1 cellular context compared by ENCODE assay signal in the genomic region with DNA sequence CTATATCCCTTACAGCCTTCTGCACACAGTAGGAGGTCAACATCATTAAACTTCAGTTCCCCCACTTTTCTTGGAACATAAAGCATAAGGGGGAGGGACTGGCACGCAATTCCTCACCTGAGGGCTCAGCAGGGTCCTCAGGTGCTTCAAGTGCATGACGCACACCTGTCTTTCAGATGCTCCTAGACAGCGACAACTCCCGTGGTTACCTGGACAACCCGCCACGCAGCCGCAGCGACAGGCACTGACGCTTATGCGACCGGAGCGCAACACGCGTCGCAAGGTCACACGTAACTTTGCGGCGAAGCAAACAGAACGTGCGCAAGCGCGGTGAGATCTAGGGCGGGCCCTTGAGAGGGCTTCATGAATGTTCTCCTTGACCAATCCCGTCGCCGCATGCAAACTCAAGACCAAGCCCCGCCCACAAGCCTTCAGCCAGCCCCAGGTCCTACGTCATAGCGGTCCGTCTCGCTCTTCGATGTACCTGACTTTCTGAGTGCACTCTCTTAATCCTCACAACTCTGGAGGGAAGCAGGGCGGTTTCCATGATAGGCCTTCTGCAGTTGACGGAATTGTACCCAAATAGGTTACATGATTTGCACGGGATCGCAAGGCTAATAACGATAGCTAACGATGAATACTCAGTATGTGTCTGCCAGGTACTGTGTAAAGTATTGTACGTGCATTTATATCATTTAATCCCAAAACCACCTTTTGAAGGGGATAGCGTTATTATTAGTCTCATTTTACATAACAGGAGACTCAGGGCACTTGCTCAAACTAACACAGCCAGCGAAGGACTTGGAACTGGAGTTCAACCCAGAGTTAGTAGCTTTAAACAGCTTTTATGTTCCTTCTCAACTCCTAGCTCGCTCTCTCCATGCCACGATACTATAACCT.
TF ChIP-seq lines count a peak whose summit lies in the region.

A gene with protein sequence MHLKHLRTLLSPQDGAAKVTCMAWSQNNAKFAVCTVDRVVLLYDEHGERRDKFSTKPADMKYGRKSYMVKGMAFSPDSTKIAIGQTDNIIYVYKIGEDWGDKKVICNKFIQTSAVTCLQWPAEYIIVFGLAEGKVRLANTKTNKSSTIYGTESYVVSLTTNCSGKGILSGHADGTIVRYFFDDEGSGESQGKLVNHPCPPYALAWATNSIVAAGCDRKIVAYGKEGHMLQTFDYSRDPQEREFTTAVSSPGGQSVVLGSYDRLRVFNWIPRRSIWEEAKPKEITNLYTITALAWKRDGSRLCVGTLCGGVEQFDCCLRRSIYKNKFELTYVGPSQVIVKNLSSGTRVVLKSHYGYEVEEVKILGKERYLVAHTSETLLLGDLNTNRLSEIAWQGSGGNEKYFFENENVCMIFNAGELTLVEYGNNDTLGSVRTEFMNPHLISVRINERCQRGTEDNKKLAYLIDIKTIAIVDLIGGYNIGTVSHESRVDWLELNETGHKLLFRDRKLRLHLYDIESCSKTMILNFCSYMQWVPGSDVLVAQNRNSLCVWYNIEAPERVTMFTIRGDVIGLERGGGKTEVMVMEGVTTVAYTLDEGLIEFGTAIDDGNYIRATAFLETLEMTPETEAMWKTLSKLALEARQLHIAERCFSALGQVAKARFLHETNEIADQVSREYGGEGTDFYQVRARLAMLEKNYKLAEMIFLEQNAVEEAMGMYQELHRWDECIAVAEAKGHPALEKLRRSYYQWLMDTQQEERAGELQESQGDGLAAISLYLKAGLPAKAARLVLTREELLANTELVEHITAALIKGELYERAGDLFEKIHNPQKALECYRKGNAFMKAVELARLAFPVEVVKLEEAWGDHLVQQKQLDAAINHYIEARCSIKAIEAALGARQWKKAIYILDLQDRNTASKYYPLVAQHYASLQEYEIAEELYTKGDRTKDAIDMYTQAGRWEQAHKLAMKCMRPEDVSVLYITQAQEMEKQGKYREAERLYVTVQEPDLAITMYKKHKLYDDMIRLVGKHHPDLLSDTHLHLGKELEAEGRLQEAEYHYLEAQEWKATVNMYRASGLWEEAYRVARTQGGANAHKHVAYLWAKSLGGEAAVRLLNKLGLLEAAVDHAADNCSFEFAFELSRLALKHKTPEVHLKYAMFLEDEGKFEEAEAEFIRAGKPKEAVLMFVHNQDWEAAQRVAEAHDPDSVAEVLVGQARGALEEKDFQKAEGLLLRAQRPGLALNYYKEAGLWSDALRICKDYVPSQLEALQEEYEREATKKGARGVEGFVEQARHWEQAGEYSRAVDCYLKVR (N-terminal part only) (minus strand): TSS at position 246 of the 900 bp plus-strand sequence. CDS start 90 bp downstream, at position 156.

TF ChIP-seq in K562, 482 proteins besides CTCF, POLR2A, EP300 and RAD21 (continues in another document):
- TF ChIP-seq, protein P1, sequence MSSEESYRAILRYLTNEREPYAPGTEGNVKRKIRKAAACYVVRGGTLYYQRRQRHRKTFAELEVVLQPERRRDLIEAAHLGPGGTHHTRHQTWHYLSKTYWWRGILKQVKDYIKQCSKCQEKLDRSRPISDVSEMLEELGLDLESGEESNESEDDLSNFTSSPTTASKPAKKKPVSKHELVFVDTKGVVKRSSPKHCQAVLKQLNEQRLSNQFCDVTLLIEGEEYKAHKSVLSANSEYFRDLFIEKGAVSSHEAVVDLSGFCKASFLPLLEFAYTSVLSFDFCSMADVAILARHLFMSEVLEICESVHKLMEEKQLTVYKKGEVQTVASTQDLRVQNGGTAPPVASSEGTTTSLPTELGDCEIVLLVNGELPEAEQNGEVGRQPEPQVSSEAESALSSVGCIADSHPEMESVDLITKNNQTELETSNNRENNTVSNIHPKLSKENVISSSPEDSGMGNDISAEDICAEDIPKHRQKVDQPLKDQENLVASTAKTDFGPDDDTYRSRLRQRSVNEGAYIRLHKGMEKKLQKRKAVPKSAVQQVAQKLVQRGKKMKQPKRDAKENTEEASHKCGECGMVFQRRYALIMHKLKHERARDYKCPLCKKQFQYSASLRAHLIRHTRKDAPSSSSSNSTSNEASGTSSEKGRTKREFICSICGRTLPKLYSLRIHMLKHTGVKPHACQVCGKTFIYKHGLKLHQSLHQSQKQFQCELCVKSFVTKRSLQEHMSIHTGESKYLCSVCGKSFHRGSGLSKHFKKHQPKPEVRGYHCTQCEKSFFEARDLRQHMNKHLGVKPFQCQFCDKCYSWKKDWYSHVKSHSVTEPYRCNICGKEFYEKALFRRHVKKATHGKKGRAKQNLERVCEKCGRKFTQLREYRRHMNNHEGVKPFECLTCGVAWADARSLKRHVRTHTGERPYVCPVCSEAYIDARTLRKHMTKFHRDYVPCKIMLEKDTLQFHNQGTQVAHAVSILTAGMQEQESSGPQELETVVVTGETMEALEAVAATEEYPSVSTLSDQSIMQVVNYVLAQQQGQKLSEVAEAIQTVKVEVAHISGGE (CRISPR knock-in tag; IDR thresholded peaks at IDR 0.05): peak in 1 of 3 experiments; percentile 75; a peak in 2 of 6 replicates
- no peak for TF ChIP-seq SRSF3 (IDR thresholded peaks at IDR 0.05; ENCODE audit: insufficient read depth, low read length)
- peak in 1 of 2 experiments; percentile 99; a peak in 3 of 4 replicates for TF ChIP-seq HDAC1 (IDR thresholded peaks at IDR 0.05)
- peak; percentile 63; the same call in 1 of the 2 replicates for TF ChIP-seq ELF4 (CRISPR knock-in tag; IDR thresholded peaks at IDR 0.05)
- TF ChIP-seq, protein P2, sequence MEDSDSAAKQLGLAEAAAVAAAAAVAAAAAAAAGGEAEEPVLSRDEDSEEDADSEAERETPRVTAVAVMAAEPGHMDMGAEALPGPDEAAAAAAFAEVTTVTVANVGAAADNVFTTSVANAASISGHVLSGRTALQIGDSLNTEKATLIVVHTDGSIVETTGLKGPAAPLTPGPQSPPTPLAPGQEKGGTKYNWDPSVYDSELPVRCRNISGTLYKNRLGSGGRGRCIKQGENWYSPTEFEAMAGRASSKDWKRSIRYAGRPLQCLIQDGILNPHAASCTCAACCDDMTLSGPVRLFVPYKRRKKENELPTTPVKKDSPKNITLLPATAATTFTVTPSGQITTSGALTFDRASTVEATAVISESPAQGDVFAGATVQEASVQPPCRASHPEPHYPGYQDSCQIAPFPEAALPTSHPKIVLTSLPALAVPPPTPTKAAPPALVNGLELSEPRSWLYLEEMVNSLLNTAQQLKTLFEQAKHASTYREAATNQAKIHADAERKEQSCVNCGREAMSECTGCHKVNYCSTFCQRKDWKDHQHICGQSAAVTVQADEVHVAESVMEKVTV (CRISPR knock-in tag; IDR thresholded peaks at IDR 0.05): no peak
- no peak for TF ChIP-seq TOE1 (IDR thresholded peaks at IDR 0.05; ENCODE audit: borderline replicate concordance)
- peak; percentile 16; the same call in 1 of the 2 replicates for TF ChIP-seq TOE1 (CRISPR knock-in tag; IDR thresholded peaks at IDR 0.05; ENCODE audit: borderline replicate concordance, low read depth)
- TF ChIP-seq MAX (CRISPR knock-in tag; IDR thresholded peaks at IDR 0.05): peak; percentile 96
- TF ChIP-seq HBP1 (CRISPR knock-in tag; IDR thresholded peaks at IDR 0.05): no peak
- TF ChIP-seq, protein P3, sequence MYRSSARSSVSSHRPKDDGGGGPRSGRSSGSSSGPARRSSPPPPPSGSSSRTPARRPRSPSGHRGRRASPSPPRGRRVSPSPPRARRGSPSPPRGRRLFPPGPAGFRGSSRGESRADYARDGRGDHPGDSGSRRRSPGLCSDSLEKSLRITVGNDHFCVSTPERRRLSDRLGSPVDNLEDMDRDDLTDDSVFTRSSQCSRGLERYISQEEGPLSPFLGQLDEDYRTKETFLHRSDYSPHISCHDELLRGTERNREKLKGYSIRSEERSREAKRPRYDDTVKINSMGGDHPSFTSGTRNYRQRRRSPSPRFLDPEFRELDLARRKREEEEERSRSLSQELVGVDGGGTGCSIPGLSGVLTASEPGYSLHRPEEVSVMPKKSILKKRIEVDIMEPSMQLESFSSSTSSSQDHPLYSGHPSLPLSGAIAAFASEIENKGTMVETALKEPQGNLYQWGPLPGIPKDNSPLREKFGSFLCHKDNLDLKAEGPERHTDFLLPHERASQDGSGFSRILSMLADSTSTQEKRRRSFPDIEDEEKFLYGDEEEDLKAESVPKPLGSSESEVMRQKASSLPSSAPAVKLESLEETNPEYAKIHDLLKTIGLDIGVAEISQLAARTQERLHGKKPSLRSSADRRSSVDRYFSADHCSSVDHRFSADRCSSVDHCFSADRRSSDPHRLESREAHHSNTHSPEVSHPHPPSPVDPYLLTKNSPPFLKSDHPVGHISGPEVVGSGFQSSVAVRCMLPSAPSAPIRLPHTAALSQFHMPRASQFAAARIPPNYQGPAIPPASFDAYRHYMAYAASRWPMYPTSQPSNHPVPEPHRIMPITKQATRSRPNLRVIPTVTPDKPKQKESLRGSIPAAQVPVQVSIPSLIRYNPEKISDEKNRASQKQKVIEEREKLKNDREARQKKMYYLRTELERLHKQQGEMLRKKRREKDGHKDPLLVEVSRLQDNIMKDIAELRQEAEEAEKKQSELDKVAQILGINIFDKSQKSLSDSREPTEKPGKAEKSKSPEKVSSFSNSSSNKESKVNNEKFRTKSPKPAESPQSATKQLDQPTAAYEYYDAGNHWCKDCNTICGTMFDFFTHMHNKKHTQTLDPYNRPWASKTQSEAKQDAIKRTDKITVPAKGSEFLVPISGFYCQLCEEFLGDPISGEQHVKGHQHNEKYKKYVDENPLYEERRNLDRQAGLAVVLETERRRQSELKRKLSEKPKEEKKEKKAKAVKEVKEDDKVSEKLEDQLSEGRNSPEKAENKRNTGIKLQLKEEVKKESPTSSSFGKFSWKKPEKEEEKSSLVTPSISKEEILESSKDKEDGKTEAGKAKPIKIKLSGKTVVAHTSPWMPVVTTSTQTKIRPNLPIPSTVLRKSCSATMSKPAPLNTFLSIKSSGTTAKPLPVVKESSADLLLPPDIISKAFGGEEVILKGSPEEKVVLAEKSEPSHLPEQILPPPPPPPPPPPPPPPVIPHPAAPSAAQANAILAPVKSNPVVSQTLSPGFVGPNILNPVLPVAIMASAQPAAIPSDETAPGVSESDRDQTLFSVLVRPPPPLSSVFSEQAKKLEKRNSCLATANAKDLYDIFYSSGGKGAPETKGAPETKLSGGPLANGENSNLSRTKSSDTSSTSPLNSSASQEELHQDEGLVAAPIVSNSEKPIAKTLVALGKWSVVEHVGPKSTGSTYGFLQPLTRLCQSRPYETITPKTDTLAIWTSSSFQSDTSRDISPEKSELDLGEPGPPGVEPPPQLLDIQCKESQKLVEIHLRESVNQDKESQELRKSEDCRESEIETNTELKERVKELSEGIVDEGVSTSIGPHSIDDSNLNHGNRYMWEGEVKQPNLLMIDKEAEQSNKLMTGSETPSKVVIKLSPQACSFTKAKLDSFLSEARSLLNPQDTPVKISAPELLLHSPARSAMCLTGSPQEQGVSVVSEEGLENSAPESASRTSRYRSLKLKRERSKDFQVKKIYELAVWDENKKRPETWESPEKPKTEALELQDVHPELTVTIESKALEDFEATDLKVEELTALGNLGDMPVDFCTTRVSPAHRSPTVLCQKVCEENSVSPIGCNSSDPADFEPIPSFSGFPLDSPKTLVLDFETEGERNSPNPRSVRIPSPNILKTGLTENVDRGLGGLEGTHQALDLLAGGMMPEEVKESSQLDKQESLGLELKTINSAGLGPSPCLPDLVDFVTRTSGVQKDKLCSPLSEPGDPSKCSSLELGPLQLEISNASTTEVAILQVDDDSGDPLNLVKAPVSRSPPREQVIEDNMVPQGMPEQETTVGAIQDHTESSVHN (IDR thresholded peaks at IDR 0.05; ENCODE audit: borderline replicate concordance in 1 of 2, low read depth in 1 of 2): no peak
- TF ChIP-seq ZEB2 (IDR thresholded peaks at IDR 0.05): peak; percentile 85
- TF ChIP-seq HNRNPH1 (optimal IDR thresholded peaks at IDR 0.05; ENCODE audit: low read depth, low read length): no peak
- no peak for TF ChIP-seq MYBL2 (IDR thresholded peaks at IDR 0.05; ENCODE audit: low read depth)
- no peak for TF ChIP-seq MYBL2 (CRISPR knock-in tag; IDR thresholded peaks at IDR 0.05; ENCODE audit: borderline replicate concordance)
- TF ChIP-seq NFATC3 (IDR thresholded peaks at IDR 0.05): no peak
- TF ChIP-seq PTBP1 (IDR thresholded peaks at IDR 0.05; ENCODE audit: low read depth, low read length): no peak
- TF ChIP-seq WHSC1 (IDR thresholded peaks at IDR 0.05; ENCODE audit: low read length): no peak
- no peak for TF ChIP-seq GTF2A2 (tag; IDR thresholded peaks at IDR 0.05)
- TF ChIP-seq IRF2 (CRISPR knock-in tag; IDR thresholded peaks at IDR 0.05): no peak
- TF ChIP-seq ZKSCAN8 (CRISPR knock-in tag; IDR thresholded peaks at IDR 0.05): no peak
- TF ChIP-seq CTBP1 (IDR thresholded peaks at IDR 0.05; ENCODE audit: borderline replicate concordance): peak; percentile 93
